8 cellular contexts compared by ENCODE assay signal in the genomic region with DNA sequence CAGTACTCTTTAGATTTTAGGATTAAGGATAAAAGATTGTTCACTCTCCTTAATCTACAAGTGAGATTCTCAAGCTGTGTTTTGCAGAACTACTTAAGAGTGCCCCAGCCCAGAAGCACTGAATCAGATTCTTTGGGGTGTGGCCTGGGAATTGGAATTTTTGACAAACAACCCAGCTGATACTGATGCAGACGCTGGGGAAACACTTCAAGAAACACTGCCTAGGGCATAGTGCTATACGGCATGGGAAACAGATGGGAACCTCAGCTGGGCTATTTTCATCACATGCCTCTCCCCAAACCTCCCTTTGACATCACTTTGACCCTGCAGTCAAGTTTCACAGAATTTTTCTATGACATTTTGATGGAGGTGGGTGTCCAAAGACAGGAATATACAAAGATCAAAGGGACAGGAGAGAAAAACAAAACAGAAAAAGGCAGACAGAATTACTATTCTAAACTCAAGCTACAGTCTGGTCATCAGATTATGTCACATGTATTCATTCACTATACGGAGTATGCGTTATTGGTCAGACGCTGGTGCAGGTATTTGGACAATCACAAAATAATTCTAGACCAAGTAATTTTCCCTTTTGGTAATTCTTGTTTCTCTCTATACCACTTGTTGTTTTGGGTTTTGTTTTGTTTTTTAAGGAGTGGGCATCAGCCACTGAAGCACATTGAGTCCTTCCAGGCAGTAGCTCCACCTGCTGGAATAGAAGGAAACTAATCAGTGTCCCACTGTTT.
DNase-seq lines count a peak whose midpoint lies in the region; ATAC-seq and TF ChIP-seq lines count a peak whose summit lies in the region.
"Not testable (repeated sequence)": the region's sequence is repeated elsewhere in the genome, so short reads cannot be mapped to it uniquely, and the experiment has no call there.

No MANE protein-coding gene starts in this region.

- not testable (repeated sequence) for H3K9me3 Mint-ChIP-seq in HFFc6, neural progenitor cell

- H3K27me3 ChIP-seq in MG63; SK-N-SH (ENCODE audit: insufficient read depth); neural progenitor cell: not testable (repeated sequence)

- POLR2A ChIA-PET in SK-N-SH (lab: Yijun Ruan, JAX), result not testable (repeated sequence)

- not testable (repeated sequence) for H4K20me1 ChIP-seq in SK-N-SH (ENCODE audit: insufficient read depth); neural progenitor cell (ENCODE audit: low read depth)

- H3K4me3 ChIP-seq in GM12864 (ENCODE audit: low read depth, low read length); MG63; SK-N-SH (ENCODE audit: low read depth in 2 of 2, low read length in 1 of 2); astrocyte of the spinal cord (ENCODE audit: low read depth, low read length); neural progenitor cell: not testable (repeated sequence)

- H3K36me3 ChIP-seq in MG63; SK-N-SH (replicated peaks in 1 of 2; ENCODE audit: control insufficient read depth in 1 of 2, insufficient read depth in 2 of 2, low read length in 1 of 2); neural progenitor cell: not testable (repeated sequence)

- H3K27ac ChIP-seq in 22Rv1; SK-N-SH (ENCODE audit: low read depth in 2 of 2, low read length in 1 of 2); neural progenitor cell: not testable (repeated sequence)

- TF ChIP-seq RAD21 in SK-N-SH (IDR thresholded peaks at IDR 0.05; ENCODE audit: low read length), result peak; percentile 47

- 55% methylated on average over 5 of the region's 5 CpGs for WGBS in SK-N-SH (ENCODE audit: low lambda C conversion rate)

- ATAC-seq in Right ventricle myocardium superior (ENCODE audit: poor library complexity), result peak; percentile 94

- H3K79me2 ChIP-seq in SK-N-SH (ENCODE audit: insufficient read depth); neural progenitor cell (ENCODE audit: low read depth): not testable (repeated sequence)

- peak overlapping the region; percentile 57 for H3K4me3 Mint-ChIP-seq in HFFc6
- not testable (repeated sequence) for H3K4me3 Mint-ChIP-seq in neural progenitor cell

- H3K4me2 ChIP-seq in SK-N-SH, neural progenitor cell: not testable (repeated sequence)

- TF ChIP-seq CTCF in 22Rv1 (IDR thresholded peaks at IDR 0.05) (peak; percentile 89), GM12864 (IDR thresholded peaks at IDR 0.05; ENCODE audit: low read depth, low read length, missing control alignments) (peak; percentile 69), HFFc6 (IDR thresholded peaks at IDR 0.05) (peak; percentile 89), SK-N-SH (IDR thresholded peaks at IDR 0.05) (peak; percentile 66), astrocyte of the spinal cord (IDR thresholded peaks at IDR 0.05; ENCODE audit: low read depth, low read length) (peak; percentile 81), neural progenitor cell (IDR thresholded peaks at IDR 0.05) (peak; percentile 87)

- H3K4me1 Mint-ChIP-seq in HFFc6 (ENCODE audit: low read depth), result peaks cover 29% of the 10 kb centered on the region
- not testable (repeated sequence) for H3K4me1 Mint-ChIP-seq in neural progenitor cell

- H3K4me1 ChIP-seq in SK-N-SH (ENCODE audit: control insufficient read depth in 1 of 2, insufficient read depth in 2 of 2, low read depth in 1 of 2, low read length in 1 of 2); neural progenitor cell: not testable (repeated sequence)

- not testable (repeated sequence) for H3K27ac Mint-ChIP-seq in HFFc6, neural progenitor cell

- not testable (repeated sequence) for H3K9me3 ChIP-seq in MG63; SK-N-SH; neural progenitor cell (ENCODE audit: low read depth)

- in situ Hi-C loops in astrocyte of the spinal cord (cut with HindIII; ENCODE audit: low sequenced_read_pairs), result not testable (repeated sequence)

- intact Hi-C loops in Right ventricle myocardium superior (cut with DNase I), result loop anchor here (2.0 kb wide), 1 partner anchor 238 kb away; no protein-coding TSS in a partner anchor

- H3K36me3 Mint-ChIP-seq in HFFc6 (ENCODE audit: low read depth); neural progenitor cell: not testable (repeated sequence)

- H3K27me3 Mint-ChIP-seq in HFFc6 (ENCODE audit: insufficient read depth); neural progenitor cell (ENCODE audit: insufficient read depth, low read depth): not testable (repeated sequence)

- H3K9ac ChIP-seq in SK-N-SH, neural progenitor cell: not testable (repeated sequence)

- TF ChIP-seq EP300 in SK-N-SH (IDR thresholded peaks at IDR 0.05; ENCODE audit: borderline replicate concordance in 1 of 2, low read depth in 1 of 2, low read length in 1 of 2), result not testable (repeated sequence)

- not testable (repeated sequence) for H3K9me2 ChIP-seq in SK-N-SH

- H2AFZ ChIP-seq in SK-N-SH (ENCODE audit: low read depth); neural progenitor cell (replicated peaks): not testable (repeated sequence)

- not testable (repeated sequence) for DNase-seq in GM12864 (ENCODE audit: low read depth); Right ventricle myocardium superior
- peak; percentile 53 for DNase-seq in HFFc6
- peak; percentile 24 for DNase-seq in MG63
- DNase-seq in SK-N-SH, result peak; percentile 7
- DNase-seq in astrocyte of the spinal cord (ENCODE audit: low read depth, low spot score), result peak; percentile 48
- DNase-seq in neural progenitor cell (ENCODE audit: low spot score), result peak; percentile 60

- not testable (repeated sequence) for H3F3A ChIP-seq in SK-N-SH (replicated peaks; ENCODE audit: insufficient read depth); neural progenitor cell (ENCODE audit: low read depth)

- CTCF ChIA-PET in SK-N-SH (lab: Yijun Ruan, JAX), result interaction anchor here (0.6 to 2.1 kb wide), 12 partner anchors 17 to 374 kb away, joined by 3 to 10 read pairs (median 4); no protein-coding TSS in a partner anchor

TF ChIP-seq in SK-N-SH, 30 proteins besides CTCF, POLR2A, EP300 and RAD21:
- peak; percentile 58 for TF ChIP-seq SMC3 (IDR thresholded peaks at IDR 0.05; ENCODE audit: low read depth, low read length)
